Comparison of ENCODE assay signal across 1 cellular context in the genomic region with DNA sequence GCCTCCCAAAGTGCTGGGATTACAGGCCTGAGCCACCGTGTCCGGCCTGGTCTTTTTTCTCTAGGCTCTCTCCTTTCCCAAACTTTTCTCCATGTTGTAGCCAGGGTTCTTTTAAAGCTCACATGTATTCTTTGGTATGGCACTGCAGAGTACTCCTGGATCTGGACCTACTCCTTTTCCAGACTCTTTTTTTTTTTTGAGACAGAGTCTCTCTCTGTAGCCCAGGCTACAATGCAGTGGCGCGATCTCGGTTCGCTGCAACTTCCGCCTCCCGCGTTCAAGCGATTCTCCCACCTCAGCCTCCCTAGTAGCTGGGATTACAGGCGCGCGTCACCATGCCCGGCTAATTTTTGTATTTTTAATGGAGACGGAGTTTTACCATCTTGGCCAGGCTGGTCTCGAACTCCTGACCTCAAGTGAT.
TF ChIP-seq lines count a peak whose summit lies in the region.

No MANE protein-coding gene starts in this region.

TF ChIP-seq in GM12878, 131 proteins besides CTCF, POLR2A, EP300 and RAD21:
- TF ChIP-seq, protein P1, sequence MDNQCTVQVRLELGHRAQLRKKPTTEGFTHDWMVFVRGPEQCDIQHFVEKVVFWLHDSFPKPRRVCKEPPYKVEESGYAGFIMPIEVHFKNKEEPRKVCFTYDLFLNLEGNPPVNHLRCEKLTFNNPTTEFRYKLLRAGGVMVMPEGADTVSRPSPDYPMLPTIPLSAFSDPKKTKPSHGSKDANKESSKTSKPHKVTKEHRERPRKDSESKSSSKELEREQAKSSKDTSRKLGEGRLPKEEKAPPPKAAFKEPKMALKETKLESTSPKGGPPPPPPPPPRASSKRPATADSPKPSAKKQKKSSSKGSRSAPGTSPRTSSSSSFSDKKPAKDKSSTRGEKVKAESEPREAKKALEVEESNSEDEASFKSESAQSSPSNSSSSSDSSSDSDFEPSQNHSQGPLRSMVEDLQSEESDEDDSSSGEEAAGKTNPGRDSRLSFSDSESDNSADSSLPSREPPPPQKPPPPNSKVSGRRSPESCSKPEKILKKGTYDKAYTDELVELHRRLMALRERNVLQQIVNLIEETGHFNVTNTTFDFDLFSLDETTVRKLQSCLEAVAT (IDR thresholded peaks at IDR 0.05), result peak; percentile 100; the same call in 1 of the 2 replicates
- TF ChIP-seq ZBTB33 (IDR thresholded peaks at IDR 0.05) (peak; percentile 92; the same call in 1 of the 2 replicates), MXI1 (IDR thresholded peaks at IDR 0.05; ENCODE audit: low read depth, low read length) (no peak)
- TF ChIP-seq, protein P2, sequence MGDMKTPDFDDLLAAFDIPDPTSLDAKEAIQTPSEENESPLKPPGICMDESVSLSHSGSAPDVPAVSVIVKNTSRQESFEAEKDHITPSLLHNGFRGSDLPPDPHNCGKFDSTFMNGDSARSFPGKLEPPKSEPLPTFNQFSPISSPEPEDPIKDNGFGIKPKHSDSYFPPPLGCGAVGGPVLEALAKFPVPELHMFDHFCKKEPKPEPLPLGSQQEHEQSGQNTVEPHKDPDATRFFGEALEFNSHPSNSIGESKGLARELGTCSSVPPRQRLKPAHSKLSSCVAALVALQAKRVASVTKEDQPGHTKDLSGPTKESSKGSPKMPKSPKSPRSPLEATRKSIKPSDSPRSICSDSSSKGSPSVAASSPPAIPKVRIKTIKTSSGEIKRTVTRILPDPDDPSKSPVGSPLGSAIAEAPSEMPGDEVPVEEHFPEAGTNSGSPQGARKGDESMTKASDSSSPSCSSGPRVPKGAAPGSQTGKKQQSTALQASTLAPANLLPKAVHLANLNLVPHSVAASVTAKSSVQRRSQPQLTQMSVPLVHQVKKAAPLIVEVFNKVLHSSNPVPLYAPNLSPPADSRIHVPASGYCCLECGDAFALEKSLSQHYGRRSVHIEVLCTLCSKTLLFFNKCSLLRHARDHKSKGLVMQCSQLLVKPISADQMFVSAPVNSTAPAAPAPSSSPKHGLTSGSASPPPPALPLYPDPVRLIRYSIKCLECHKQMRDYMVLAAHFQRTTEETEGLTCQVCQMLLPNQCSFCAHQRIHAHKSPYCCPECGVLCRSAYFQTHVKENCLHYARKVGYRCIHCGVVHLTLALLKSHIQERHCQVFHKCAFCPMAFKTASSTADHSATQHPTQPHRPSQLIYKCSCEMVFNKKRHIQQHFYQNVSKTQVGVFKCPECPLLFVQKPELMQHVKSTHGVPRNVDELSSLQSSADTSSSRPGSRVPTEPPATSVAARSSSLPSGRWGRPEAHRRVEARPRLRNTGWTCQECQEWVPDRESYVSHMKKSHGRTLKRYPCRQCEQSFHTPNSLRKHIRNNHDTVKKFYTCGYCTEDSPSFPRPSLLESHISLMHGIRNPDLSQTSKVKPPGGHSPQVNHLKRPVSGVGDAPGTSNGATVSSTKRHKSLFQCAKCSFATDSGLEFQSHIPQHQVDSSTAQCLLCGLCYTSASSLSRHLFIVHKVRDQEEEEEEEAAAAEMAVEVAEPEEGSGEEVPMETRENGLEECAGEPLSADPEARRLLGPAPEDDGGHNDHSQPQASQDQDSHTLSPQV (IDR thresholded peaks at IDR 0.05), result no peak
